Comparison of ENCODE assay signal across 8 cellular contexts in the genomic region with DNA sequence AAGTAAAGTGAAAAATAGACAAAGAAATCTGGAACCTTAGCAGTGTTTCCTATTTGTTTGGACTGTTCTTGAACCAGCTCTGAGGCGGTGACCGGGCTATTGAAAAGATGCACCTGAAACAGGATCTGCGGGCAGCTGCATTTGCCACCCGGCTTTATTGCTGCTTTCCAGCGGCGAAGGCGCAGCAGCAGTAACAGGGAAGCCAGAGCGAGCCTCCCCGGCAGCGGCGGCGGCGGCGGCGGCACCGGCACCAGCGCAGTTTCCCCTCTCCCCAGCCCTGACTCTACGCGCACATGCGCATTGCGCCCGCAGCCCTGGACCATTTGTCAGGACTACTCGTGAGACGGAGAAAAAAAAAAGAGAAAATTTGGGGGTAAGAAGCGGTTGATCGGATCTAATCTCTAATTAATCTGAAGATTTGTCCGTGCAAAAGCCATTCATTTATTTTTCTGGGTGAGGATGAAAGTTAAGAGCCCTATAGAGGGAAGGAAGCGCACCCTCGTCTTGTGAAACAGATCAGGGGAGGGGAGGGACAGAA. TPM values are rescaled to one million over a fixed set of nuclear protein-coding genes. Genes with fewer than 3 reads are reported as not detected.
A peak's percentile ranks its signal among the peaks of the same experiment; 100 is the strongest.
DNase-seq lines count a peak whose midpoint lies in the region; ATAC-seq and TF ChIP-seq lines count a peak whose summit lies in the region.

Gene L3MBTL3 (plus strand): TSS at position 290 of the 538 bp plus-strand sequence. CDS start 24,119 bp downstream, outside the sequence.

- peaks cover 5% of the 10 kb centered on the region for H3K27me3 Mint-ChIP-seq in neural progenitor cell (ENCODE audit: insufficient read depth, low read depth)
- H3K27me3 Mint-ChIP-seq in stimulated activated naive CD8-positive, alpha-beta T cell treated with anti-CD3 and anti-CD28 coated beads, Interleukin-15, amount 100 ng/mL, for 72 hours, result no peaks in the 10 kb centered on the region

- peak within 1 kb of the TSS; percentile 99 for H3K4me3 Mint-ChIP-seq in neural progenitor cell
- H3K4me3 Mint-ChIP-seq in stimulated activated naive CD8-positive, alpha-beta T cell treated with anti-CD3 and anti-CD28 coated beads, Interleukin-15, amount 100 ng/mL, for 72 hours, result peak within 1 kb of the TSS; percentile 96 to 100

- H3K4me3 ChIP-seq in GM23248 (peak within 1 kb of the TSS; percentile 96), SJSA1 (peak within 1 kb of the TSS; percentile 89), neural progenitor cell (peak within 1 kb of the TSS; percentile 74)

- H3K9ac ChIP-seq in GM23248 (peak within 1 kb of the TSS; percentile 78), neural progenitor cell (no peak within 1 kb of the TSS)

- no peaks in the 10 kb centered on the region for H3K27me3 ChIP-seq in GM23248 (replicated peaks; ENCODE audit: insufficient read depth)
- no peaks in the 10 kb centered on the region for H3K27me3 ChIP-seq in SJSA1 (replicated peaks)
- H3K27me3 ChIP-seq in neural progenitor cell, result peaks cover 10% of the 10 kb centered on the region

- peak; percentile 89 for DNase-seq in DMS53 (lab: John Stamatoyannopoulos, UW)
- peak; percentile 85 for DNase-seq in GM23248
- peak; percentile 75 to 76 for DNase-seq in Kasumi-1 (lab: John Stamatoyannopoulos, UW)
- DNase-seq in SJSA1 (ENCODE audit: low read depth in 1 of 2, low spot score in 2 of 2), result peak; percentile 83 to 90
- DNase-seq in activated gamma-delta T cell treated with anti-CD3 and anti-CD28 coated beads, Interleukin-2, amount 50 U/mL, for 16 hours (ENCODE audit: low read depth), result peak; percentile 77
- DNase-seq in foreskin melanocyte, result peak; percentile 60
- peak; percentile 93 for DNase-seq in neural progenitor cell (ENCODE audit: low spot score)
- peak; percentile 81 to 84 for DNase-seq in stimulated activated naive CD8-positive, alpha-beta T cell treated with anti-CD3 and anti-CD28 coated beads, Interleukin-15, amount 100 ng/mL, for 72 hours

- H3K36me3 Mint-ChIP-seq in neural progenitor cell, result peaks cover 2% of the 10 kb centered on the region

- no peaks in the 10 kb centered on the region for H4K20me1 ChIP-seq in GM23248 (ENCODE audit: insufficient read depth)
- peaks cover 15% of the 10 kb centered on the region for H4K20me1 ChIP-seq in neural progenitor cell (ENCODE audit: low read depth)

- no peaks in the 10 kb centered on the region for H3K9me3 Mint-ChIP-seq in neural progenitor cell
- no peaks in the 10 kb centered on the region for H3K9me3 Mint-ChIP-seq in stimulated activated naive CD8-positive, alpha-beta T cell treated with anti-CD3 and anti-CD28 coated beads, Interleukin-15, amount 100 ng/mL, for 72 hours

- H3K27ac ChIP-seq in GM23248, result peak within 1 kb of the TSS; percentile 34
- H3K27ac ChIP-seq in SJSA1, result peak within 1 kb of the TSS; percentile 40; the same call in 1 of the 2 replicates
- H3K27ac ChIP-seq in neural progenitor cell, result no peak within 1 kb of the TSS

- H2AFZ ChIP-seq in GM23248, result peak within 1 kb of the TSS; percentile 99
- H2AFZ ChIP-seq in neural progenitor cell (replicated peaks), result peak within 1 kb of the TSS; percentile 94

- peaks cover 3% of the 10 kb centered on the region; the same call in 1 of the 2 replicates for H3K4me1 ChIP-seq in GM23248 (ENCODE audit: insufficient read depth)
- H3K4me1 ChIP-seq in SJSA1 (replicated peaks), result peaks cover 10% of the 10 kb centered on the region
- H3K4me1 ChIP-seq in neural progenitor cell, result peaks cover 7% of the 10 kb centered on the region

- H3F3A ChIP-seq in GM23248 (ENCODE audit: insufficient read depth), result peaks cover 14% of the 10 kb centered on the region
- peaks cover 14% of the 10 kb centered on the region for H3F3A ChIP-seq in neural progenitor cell (ENCODE audit: low read depth)

- H3K4me2 ChIP-seq in GM23248 (ENCODE audit: unreplicated experiment), result peak within 1 kb of the TSS; percentile 93
- peak within 1 kb of the TSS; percentile 98 for H3K4me2 ChIP-seq in neural progenitor cell

- H3K4me1 Mint-ChIP-seq in neural progenitor cell, result peaks cover 16% of the 10 kb centered on the region
- peaks cover 22% of the 10 kb centered on the region for H3K4me1 Mint-ChIP-seq in stimulated activated naive CD8-positive, alpha-beta T cell treated with anti-CD3 and anti-CD28 coated beads, Interleukin-15, amount 100 ng/mL, for 72 hours

- ATAC-seq in stimulated activated naive CD8-positive, alpha-beta T cell treated with anti-CD3 and anti-CD28 coated beads, Interleukin-15, amount 100 ng/mL, for 72 hours, result peak; percentile 79

- in situ Hi-C loops in GM23248 (cut with MboI), result no loop called here

- TF ChIP-seq CTCF in neural progenitor cell (IDR thresholded peaks at IDR 0.05), result no peak

- H3K36me3 ChIP-seq in GM23248 (ENCODE audit: low read depth) (no peaks in the 10 kb centered on the region), SJSA1 (peaks cover 7% of the 10 kb centered on the region; the same call in 1 of the 2 replicates), neural progenitor cell (no peaks in the 10 kb centered on the region)

- 0 out of 2 replicates have a peak, but pooled peaks cover 4% of the 10 kb centered on the region for H3K79me2 ChIP-seq in GM23248 (ENCODE audit: insufficient read depth)
- peaks cover 14% of the 10 kb centered on the region for H3K79me2 ChIP-seq in neural progenitor cell (ENCODE audit: low read depth)

- no peaks in the 10 kb centered on the region for H3K9me2 ChIP-seq in GM23248 (ENCODE audit: insufficient read depth)

- no peaks in the 10 kb centered on the region for H3K9me3 ChIP-seq in GM23248 (ENCODE audit: low read depth)
- no peaks in the 10 kb centered on the region for H3K9me3 ChIP-seq in SJSA1 (replicated peaks)
- H3K9me3 ChIP-seq in neural progenitor cell (ENCODE audit: low read depth), result no peaks in the 10 kb centered on the region

- WGBS in GM23248 (ENCODE audit: low coverage in 1 of 2, low lambda C conversion rate in 2 of 2, missing lambda C conversion rate in 2 of 2), 2 experiments, result 2 to 4% methylated on average over 28 to 29 of the region's 29 CpGs

- peak within 1 kb of the TSS; percentile 94 for H3K27ac Mint-ChIP-seq in neural progenitor cell
- H3K27ac Mint-ChIP-seq in stimulated activated naive CD8-positive, alpha-beta T cell treated with anti-CD3 and anti-CD28 coated beads, Interleukin-15, amount 100 ng/mL, for 72 hours, result peak within 1 kb of the TSS; percentile 95 to 98

RNA-seq across cellular contexts. Expression of gene L3MBTL3, which starts in this region (rescaled TPM):
- 4.3 and 21.8 TPM in 2 replicates for total RNA-seq in GM23248 (2014; rRNA removed; shearing (Covaris generic))
- 2.4 and 3.3 TPM in 2 replicates for polyA plus RNA-seq in GM23248 (2016; fragmentation: Nextera tagmentation; extraction: Ambion mirVana)
- total RNA-seq in SJSA1 (2014; rRNA removed; shearing (Covaris generic)), result 12.3 and 24.7 TPM in 2 replicates
- 18.0 and 22.2 TPM in 2 replicates for total RNA-seq in neural progenitor cell (ENCODE audit: low replicate concordance)
